26 cellular contexts compared by ENCODE assay signal in genomic region chr12:63266988-63267387, GRCh38.
"Had no signal": no experiment of that assay in that cellular context is flagged by ENCODE, and none has a peak within 500 bp of the region (broad histone marks: within the 10 kb centered on the region; RNA-seq: fewer than 3 reads in every experiment).

No MANE protein-coding gene starts in this region.

- H3K4me1 ChIP-seq: stomach, suprapubic skin, testis, thyroid gland, tibial artery, tibial nerve, transverse colon, upper lobe of left lung, upper lobe of right lung, uterus, vagina had no signal

- ATAC-seq: stimulated activated effector memory CD8-positive, alpha-beta T cell treated with anti-CD3 and anti-CD28 coated beads, Interleukin-12 subunit alpha, Interleukin-12 subunit beta, amount 100 ng/mL, for 72 hours; stimulated activated memory B cell treated with anti-CD40 and anti-IgM and Interleukin-4, amounts not matched to agents 10 μg/mL and 1 μg/mL and 100 μg/mL, for 72 hours; stimulated activated naive B cell treated with anti-CD40 and anti-IgM and Interleukin-4, amounts not matched to agents 10 μg/mL and 1 μg/mL and 100 μg/mL, for 72 hours; stimulated activated naive CD8-positive, alpha-beta T cell treated with anti-CD3 and anti-CD28 coated beads, Interleukin-15, amount 100 ng/mL, for 72 hours; stimulated activated naive CD8-positive, alpha-beta T cell treated with anti-CD3 and anti-CD28 coated beads, Interleukin-15, Interleukin-2, amounts not matched to agents 100 U/mL and 50 U/mL, for 24 hours; upper lobe of right lung had no signal

- H3K36me3 ChIP-seq: stomach, suprapubic skin, thoracic aorta, thyroid gland, tibial nerve, transverse colon, upper lobe of left lung, upper lobe of right lung, uterus, vagina had no signal

- H3K27ac ChIP-seq: stomach, suprapubic skin, testis, thoracic aorta, thyroid gland, tibial artery, tibial nerve, transverse colon, upper lobe of left lung, upper lobe of right lung, uterus, vagina had no signal

- H3K9me3 ChIP-seq: testis, thyroid gland, uterus, vagina had no signal

- H3K4me3 ChIP-seq: stomach, suprapubic skin, testis, thoracic aorta, thyroid gland, tibial artery, tibial nerve, transverse colon, upper lobe of left lung, upper lobe of right lung, uterus, vagina had no signal

- DNase-seq: stimulated activated CD4-positive, alpha-beta T cell treated with anti-CD3 and anti-CD28 coated beads, Interleukin-2, amount 100 ng/mL, for 48 hours; stimulated activated CD4-positive, alpha-beta T cell treated with anti-CD3 and anti-CD28 coated beads, Interleukin-4, amount 100 ng/mL, for 1 hour; stimulated activated CD4-positive, alpha-beta T cell treated with anti-CD3 and anti-CD28 coated beads, Interleukin-4, amount 100 ng/mL, for 24 hours; stimulated activated CD4-positive, alpha-beta T cell treated with anti-CD3 and anti-CD28 coated beads, Interleukin-4, amount 100 ng/mL, for 4 hours; stimulated activated CD8-positive, alpha-beta memory T cell treated with anti-CD3 and anti-CD28 coated beads, Interleukin-4, amount 100 ng/mL, for 48 hours; stimulated activated naive B cell treated with anti-CD40 and anti-IgM and Interleukin-4, amounts not matched to agents 10 μg/mL and 1 μg/mL and 100 μg/mL, for 72 hours; stimulated activated naive CD4-positive, alpha-beta T cell; stimulated activated naive CD4-positive, alpha-beta T cell treated with Interleukin-2 at 50 U/mL for 16 hours; stimulated activated naive CD8-positive, alpha-beta T cell treated with anti-CD3 and anti-CD28 coated beads, Interleukin-15, amount 100 ng/mL, for 72 hours; stimulated activated naive CD8-positive, alpha-beta T cell treated with anti-CD3 and anti-CD28 coated beads, Interleukin-15, Interleukin-2, amounts not matched to agents 100 U/mL and 50 U/mL, for 24 hours; stomach; substantia nigra; testis; thyroid gland; tibial artery; transverse colon; trophoblast cell; upper lobe of left lung; upper lobe of right lung; uterus had no signal

- H3K27me3 ChIP-seq: stomach, suprapubic skin, testis, thyroid gland, tibial artery, tibial nerve, transverse colon, upper lobe of left lung, upper lobe of right lung, uterus, vagina had no signal
